In the genomic region with DNA sequence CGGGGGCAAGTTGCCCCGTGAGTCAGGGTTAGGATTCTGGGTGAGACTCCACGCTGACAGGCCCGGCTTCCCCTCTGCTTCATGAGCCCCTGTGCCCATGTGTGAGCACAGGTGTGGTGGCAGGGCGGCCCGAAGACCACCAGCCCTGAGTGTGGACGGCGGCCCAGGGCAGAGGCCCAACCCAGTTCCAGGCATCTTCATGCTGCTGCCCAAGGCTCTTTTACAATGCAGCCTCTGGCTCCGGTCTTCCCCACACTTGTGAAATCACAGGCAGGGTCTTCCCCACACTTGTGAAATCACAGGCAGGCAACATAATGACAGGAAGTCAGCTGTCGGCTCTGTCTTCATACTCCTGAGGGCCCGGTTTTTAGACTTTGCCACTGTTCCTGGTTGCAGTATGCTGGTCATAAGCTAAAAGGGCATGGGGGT, we compare ENCODE assay signal across 8 cellular contexts.
DNase-seq lines count a peak whose midpoint lies in the region; ATAC-seq and TF ChIP-seq lines count a peak whose summit lies in the region.

No MANE protein-coding gene starts in this region.

- 75% methylated on average over 6 of the region's 11 CpGs for WGBS in right lobe of liver (ENCODE audit: insufficient coverage, low coverage, low lambda C conversion rate, missing lambda C conversion rate)

- DNase-seq in stimulated activated CD4-positive, alpha-beta T cell treated with anti-CD3 and anti-CD28 coated beads, Interleukin-15, amount 100 ng/mL, for 24 hours: peak; percentile 33
- DNase-seq in stimulated activated CD4-positive, alpha-beta T cell treated with anti-CD3 and anti-CD28 coated beads, Interleukin-4, amount 100 ng/mL, for 1 hour: no peak
- peak; percentile 33 to 65 for DNase-seq in activated naive CD4-positive, alpha-beta T cell treated with anti-CD3 and anti-CD28 coated beads, Interleukin-2, amount 50 U/mL, for 72 hours (ENCODE audit: low spot score in 2 of 2)
- DNase-seq in right lobe of liver (peak in 1 of 3 donors; percentile 44), vagina (ENCODE audit: extremely low spot score in 2 of 2) (no peak), NAMALWA (ENCODE audit: low spot score) (no peak), DMS53 treated with DMSO at 0.1 percent for 48 hours (lab: John Stamatoyannopoulos, UW; ENCODE audit: unreplicated experiment) (no peak), NCI-H1694 treated with DMSO at 0.1 percent for 48 hours (lab: John Stamatoyannopoulos, UW) (no peak)

- TF ChIP-seq CTCF in right lobe of liver (IDR thresholded peaks at IDR 0.05): no peak
- TF ChIP-seq CTCF in vagina (IDR thresholded peaks at IDR 0.05): no peak

- intact Hi-C loops in right lobe of liver (cut with DNase I) (loop anchor here in 1 of 2 donors (10.0 kb wide), 1 partner anchor 101 kb away; no protein-coding TSS in a partner anchor), vagina (cut with DNase I) (no loop called here)

- peak overlapping the region; percentile 70 to 82 for H3K27ac Mint-ChIP-seq in activated naive CD4-positive, alpha-beta T cell treated with anti-CD3 and anti-CD28 coated beads, Interleukin-2, amount 50 U/mL, for 72 hours

- no peaks in the 10 kb centered on the region for H3K4me1 ChIP-seq in right lobe of liver
- H3K4me1 ChIP-seq in vagina: peaks cover 55% of the 10 kb centered on the region

- no peak overlapping the region for H3K27ac ChIP-seq in right lobe of liver
- peak overlapping the region; percentile 60 for H3K27ac ChIP-seq in vagina

- H3K36me3 Mint-ChIP-seq in activated naive CD4-positive, alpha-beta T cell treated with anti-CD3 and anti-CD28 coated beads, Interleukin-2, amount 50 U/mL, for 72 hours: peaks cover 5 to 65% of the 10 kb centered on the region in 2 donors

- H3K36me3 ChIP-seq in right lobe of liver: peaks cover 0 to 9% (median 3%) of the 10 kb centered on the region in 4 donors
- peaks cover 0 to 22% of the 10 kb centered on the region in 2 donors for H3K36me3 ChIP-seq in vagina

- no peaks in the 10 kb centered on the region for H3K9me3 Mint-ChIP-seq in activated naive CD4-positive, alpha-beta T cell treated with anti-CD3 and anti-CD28 coated beads, Interleukin-2, amount 50 U/mL, for 72 hours

- no peaks in the 10 kb centered on the region for H3K9me3 ChIP-seq in right lobe of liver
- H3K9me3 ChIP-seq in vagina: no peaks in the 10 kb centered on the region

- no peaks in the 10 kb centered on the region for H3K27me3 ChIP-seq in right lobe of liver
- H3K27me3 ChIP-seq in vagina: no peaks in the 10 kb centered on the region

- TF ChIP-seq POLR2A in right lobe of liver (IDR thresholded peaks at IDR 0.05) (no peak), vagina (IDR thresholded peaks at IDR 0.05) (no peak)

- no peak overlapping the region for H3K4me3 ChIP-seq in right lobe of liver
- H3K4me3 ChIP-seq in vagina: no peak overlapping the region

- ATAC-seq in activated naive CD4-positive, alpha-beta T cell treated with anti-CD3 and anti-CD28 coated beads, Interleukin-2, amount 50 U/mL, for 72 hours: peak; percentile 51 to 79
- ATAC-seq in right lobe of liver: peak; percentile 20 to 72 (median 56)

Comparison
In these comparisons a context has a peak if more than half of its experiments do, and no peak if none do; other contexts are left out.
1. DNase-seq: peak in stimulated activated CD4-positive, alpha-beta T cell treated with anti-CD3 and anti-CD28 coated beads, Interleukin-15, amount 100 ng/mL, for 24 hours (single experiment) and activated naive CD4-positive, alpha-beta T cell treated with anti-CD3 and anti-CD28 coated beads, Interleukin-2, amount 50 U/mL, for 72 hours (2 of 2); none in stimulated activated CD4-positive, alpha-beta T cell treated with anti-CD3 and anti-CD28 coated beads, Interleukin-4, amount 100 ng/mL, for 1 hour (single experiment), vagina (0 of 2), NAMALWA (single experiment), DMS53 treated with DMSO at 0.1 percent for 48 hours (single experiment) and NCI-H1694 treated with DMSO at 0.1 percent for 48 hours (single experiment).